In genomic region chr14:61484011-61484410, GRCh38 we compare ENCODE assay signal across 28 cellular contexts.
DNase-seq lines count a peak whose midpoint lies in the region; ATAC-seq and TF ChIP-seq lines count a peak whose summit lies in the region.
"Had no signal": no experiment of that assay in that cellular context is flagged by ENCODE, and none has a peak within 500 bp of the region (broad histone marks: within the 10 kb centered on the region; RNA-seq: fewer than 3 reads in every experiment).

No MANE protein-coding gene starts in this region.

- CTCF ChIA-PET in activated CD4-positive, alpha-beta T cell treated with anti-CD3 and anti-CD28 coated beads for 36 hours (lab: Charles Lee), result interaction anchor here (0.6 to 2.8 kb wide), 5 partner anchors 8 to 354 kb away, joined by 3 to 8 read pairs (median 5); no protein-coding TSS in a partner anchor
- CTCF ChIA-PET in CD4-positive, alpha-beta T cell (lab: Charles Lee), result no interaction called here

- DNase-seq in activated CD4-positive, alpha-beta T cell treated with anti-CD3 and anti-CD28 coated beads for 36 hours, result no peak
- no peak for DNase-seq in activated CD4-positive, alpha-beta T cell treated with anti-CD3 and anti-CD28 coated beads for 4 hours
- DNase-seq in CD4-positive, alpha-beta T cell, result no peak
- no peak for DNase-seq in activated naive CD8-positive, alpha-beta T cell treated with anti-CD3 and anti-CD28 coated beads for 36 hours
- no peak for DNase-seq in natural killer cell
- no peak for DNase-seq in kidney glomerular epithelial cell (lab: John Stamatoyannopoulos, UW)
- DNase-seq in NCI-H69 (lab: John Stamatoyannopoulos, UW), result no peak
- DNase-seq: 8988T; activated CD4-positive, alpha-beta T cell treated with anti-CD3 and anti-CD28 coated beads for 1 hour; anterior cingulate cortex; C1 segment of cervical spinal cord; Kasumi-1; left ventricle myocardium inferior; mesendoderm; NCI-H1436; NCI-H2081; NCI-H2227 treated with DMSO at 0.1 percent for 48 hours; NCI-H526; NK-92 treated with Interleukin-12 subunit alpha and Interleukin-12 subunit beta, amount 100 ng/mL, for 24 hours; occipital lobe; psoas muscle; sigmoid colon; SK-N-SH; stimulated activated CD4-positive, alpha-beta T cell treated with anti-CD3 and anti-CD28 coated beads, Interleukin-12 subunit alpha, Interleukin-12 subunit beta, amount 100 ng/mL, for 4 hours; stimulated activated CD4-positive, alpha-beta T cell treated with anti-CD3 and anti-CD28 coated beads, Interleukin-2, amount 100 ng/mL, for 48 hours had no signal

- peak overlapping the region; percentile 40 for H3K27ac Mint-ChIP-seq in activated CD4-positive, alpha-beta T cell treated with anti-CD3 and anti-CD28 coated beads for 36 hours
- H3K27ac Mint-ChIP-seq in CD4-positive, alpha-beta T cell, result peak overlapping the region; percentile 62
- H3K27ac Mint-ChIP-seq in activated naive CD8-positive, alpha-beta T cell treated with anti-CD3 and anti-CD28 coated beads for 36 hours, result peak overlapping the region; percentile 52
- no peak overlapping the region for H3K27ac Mint-ChIP-seq in natural killer cell
- H3K27ac Mint-ChIP-seq: type B pancreatic cell had no signal

- intact Hi-C loops in activated CD4-positive, alpha-beta T cell treated with anti-CD3 and anti-CD28 coated beads for 36 hours (cut with DNase I, micrococcal nuclease), result no loop called here
- intact Hi-C loops in CD4-positive, alpha-beta T cell (cut with DNase I, micrococcal nuclease), result no loop called here
- intact Hi-C loops in natural killer cell (cut with micrococcal nuclease), result no loop called here

- no peaks in the 10 kb centered on the region for H3K27me3 Mint-ChIP-seq in activated CD4-positive, alpha-beta T cell treated with anti-CD3 and anti-CD28 coated beads for 36 hours
- H3K27me3 Mint-ChIP-seq in CD4-positive, alpha-beta T cell, result no peaks in the 10 kb centered on the region
- no peaks in the 10 kb centered on the region for H3K27me3 Mint-ChIP-seq in activated naive CD8-positive, alpha-beta T cell treated with anti-CD3 and anti-CD28 coated beads for 36 hours
- H3K27me3 Mint-ChIP-seq in natural killer cell (ENCODE audit: low read depth in 2 of 2), result no peaks in the 10 kb centered on the region
- H3K27me3 Mint-ChIP-seq: type B pancreatic cell had no signal

- peaks cover 78% of the 10 kb centered on the region for H3K4me1 Mint-ChIP-seq in activated CD4-positive, alpha-beta T cell treated with anti-CD3 and anti-CD28 coated beads for 36 hours
- H3K4me1 Mint-ChIP-seq in CD4-positive, alpha-beta T cell (ENCODE audit: low read depth), result peaks cover 84% of the 10 kb centered on the region
- H3K4me1 Mint-ChIP-seq in activated naive CD8-positive, alpha-beta T cell treated with anti-CD3 and anti-CD28 coated beads for 36 hours, result peaks cover 85% of the 10 kb centered on the region
- peaks cover 84 to 85% of the 10 kb centered on the region in 2 donors for H3K4me1 Mint-ChIP-seq in natural killer cell

- no peak for ATAC-seq in activated CD4-positive, alpha-beta T cell treated with anti-CD3 and anti-CD28 coated beads for 36 hours
- ATAC-seq in CD4-positive, alpha-beta T cell (ENCODE audit: poor library complexity), result no peak
- ATAC-seq in natural killer cell (peak in 1 of 3 donors; percentile 26), HG02981 (IDR thresholded peaks at IDR 0.05; ENCODE audit: unreplicated experiment) (no peak)
- ATAC-seq: HCT116, psoas muscle had no signal

- POLR2A ChIA-PET in activated CD4-positive, alpha-beta T cell treated with anti-CD3 and anti-CD28 coated beads for 36 hours (lab: Charles Lee), result no interaction called here
- POLR2A ChIA-PET in CD4-positive, alpha-beta T cell (lab: Charles Lee), result interaction anchor here (0.9 kb wide), 1 partner anchor 213 kb away, joined by 3 read pairs; no protein-coding TSS in a partner anchor

- H3K9me3 Mint-ChIP-seq in activated CD4-positive, alpha-beta T cell treated with anti-CD3 and anti-CD28 coated beads for 36 hours (ENCODE audit: low read depth), result no peaks in the 10 kb centered on the region
- H3K9me3 Mint-ChIP-seq in CD4-positive, alpha-beta T cell, result no peaks in the 10 kb centered on the region
- no peaks in the 10 kb centered on the region for H3K9me3 Mint-ChIP-seq in activated naive CD8-positive, alpha-beta T cell treated with anti-CD3 and anti-CD28 coated beads for 36 hours
- H3K9me3 Mint-ChIP-seq in natural killer cell, result no peaks in the 10 kb centered on the region
- H3K9me3 Mint-ChIP-seq: type B pancreatic cell had no signal

- H3K27ac ChIP-seq in CD4-positive, alpha-beta T cell (ENCODE audit: low read depth, low read length), result no peak overlapping the region
- H3K27ac ChIP-seq: left ventricle myocardium inferior, psoas muscle, sigmoid colon had no signal

- H3K36me3 Mint-ChIP-seq in activated CD4-positive, alpha-beta T cell treated with anti-CD3 and anti-CD28 coated beads for 36 hours (ENCODE audit: low read depth), result peaks cover 66% of the 10 kb centered on the region
- peaks cover 43% of the 10 kb centered on the region for H3K36me3 Mint-ChIP-seq in CD4-positive, alpha-beta T cell (ENCODE audit: low read depth)
- H3K36me3 Mint-ChIP-seq in activated naive CD8-positive, alpha-beta T cell treated with anti-CD3 and anti-CD28 coated beads for 36 hours, result peaks cover 72% of the 10 kb centered on the region
- H3K36me3 Mint-ChIP-seq in natural killer cell, result peaks cover 31% of the 10 kb centered on the region

- TF ChIP-seq CTCF in CD4-positive, alpha-beta T cell (IDR thresholded peaks at IDR 0.05), result no peak
- no peak for TF ChIP-seq CTCF in natural killer cell (IDR thresholded peaks at IDR 0.05)

- no peaks in the 10 kb centered on the region for H3K9me3 ChIP-seq in CD4-positive, alpha-beta T cell (ENCODE audit: control insufficient read depth, low read length)
- H3K9me3 ChIP-seq: left ventricle myocardium inferior, psoas muscle, sigmoid colon, SK-N-SH had no signal

- no peaks in the 10 kb centered on the region for H3K27me3 ChIP-seq in CD4-positive, alpha-beta T cell (ENCODE audit: control insufficient read depth, insufficient read depth, low read length)
- H3K27me3 ChIP-seq: sigmoid colon had no signal

- H3K4me3 Mint-ChIP-seq in activated CD4-positive, alpha-beta T cell treated with anti-CD3 and anti-CD28 coated beads for 36 hours, result no peak overlapping the region
- no peak overlapping the region for H3K4me3 Mint-ChIP-seq in CD4-positive, alpha-beta T cell
- no peak overlapping the region for H3K4me3 Mint-ChIP-seq in activated naive CD8-positive, alpha-beta T cell treated with anti-CD3 and anti-CD28 coated beads for 36 hours
- H3K4me3 Mint-ChIP-seq in natural killer cell, result peak overlapping the region; percentile 75
- H3K4me3 Mint-ChIP-seq: type B pancreatic cell had no signal

Comparison
In these comparisons a context has a peak if more than half of its experiments do, and no peak if none do; other contexts are left out.
1. H3K27ac Mint-ChIP-seq: peak in activated CD4-positive, alpha-beta T cell treated with anti-CD3 and anti-CD28 coated beads for 36 hours (single experiment), CD4-positive, alpha-beta T cell (single experiment) and activated naive CD8-positive, alpha-beta T cell treated with anti-CD3 and anti-CD28 coated beads for 36 hours (single experiment); none in natural killer cell (0 of 2).